ENCODE assay signal across 8 cellular contexts in genomic region chr16:20020976-20021375, GRCh38. TPM values are rescaled to one million over a fixed set of nuclear protein-coding genes. Genes with fewer than 3 reads are reported as not detected.
"Had no signal": no experiment of that assay in that cellular context is flagged by ENCODE, and none has a peak within 500 bp of the region (broad histone marks: within the 10 kb centered on the region; RNA-seq: fewer than 3 reads in every experiment).

No MANE protein-coding gene starts in this region.

- H3K4me2 ChIP-seq: KMS-11 had no signal

- H3K27ac ChIP-seq: HL-60, KMS-11 had no signal

- H3K9ac ChIP-seq: KMS-11 had no signal

- DNase-seq: KBM-7, KG1 had no signal

- FAIRE-seq: HTR-8/SVneo had no signal

RNA-seq across cellular contexts. Expression of gene GPR139, which starts 52.7 kb away (rescaled TPM):
- total RNA-seq: HT-29, HT1080 had no signal
- polyA plus RNA-seq: IgD-negative memory B cell had no signal
